Comparison of ENCODE assay signal across 29 cellular contexts in the genomic region with DNA sequence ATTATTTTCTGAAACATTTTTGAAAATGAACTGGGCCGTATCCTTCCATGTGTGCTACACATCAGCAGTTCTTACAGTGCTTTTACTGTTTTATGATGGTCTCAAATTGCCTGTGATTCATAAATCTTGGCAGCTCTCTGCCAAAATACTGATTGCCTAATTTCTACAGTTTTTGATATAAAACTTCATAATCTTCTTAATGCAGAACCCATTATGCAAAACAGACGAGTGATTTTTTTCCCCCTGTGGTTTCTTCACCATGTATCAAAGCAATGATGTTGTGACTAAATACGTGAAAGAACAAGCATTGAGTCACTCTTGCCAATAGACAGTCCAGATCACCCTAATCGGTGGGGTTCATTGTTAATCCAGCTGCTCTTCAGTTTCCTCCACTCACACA.
DNase-seq lines count a peak whose midpoint lies in the region; ATAC-seq and TF ChIP-seq lines count a peak whose summit lies in the region.
"Had no signal": no experiment of that assay in that cellular context is flagged by ENCODE, and none has a peak within 500 bp of the region (broad histone marks: within the 10 kb centered on the region; RNA-seq: fewer than 3 reads in every experiment).

No MANE protein-coding gene starts in this region.

- H3K4me3 ChIP-seq in tibial nerve, result no peak overlapping the region
- H3K4me3 ChIP-seq: cardiac muscle cell, colonic mucosa, gastroesophageal sphincter, psoas muscle had no signal

- H3K4me1 ChIP-seq in tibial nerve, result peaks cover 0 to 10% (median 0%) of the 10 kb centered on the region in 4 donors
- H3K4me1 ChIP-seq: colonic mucosa, gastroesophageal sphincter, psoas muscle had no signal

- H3K9me3 ChIP-seq in tibial nerve, result no peaks in the 10 kb centered on the region
- H3K9me3 ChIP-seq: colonic mucosa, gastroesophageal sphincter, neutrophil, psoas muscle, SK-N-SH had no signal

- H3K9me3 Mint-ChIP-seq in activated naive CD4-positive, alpha-beta T cell treated with anti-CD3 and anti-CD28 coated beads, Interleukin-2, amount 50 U/mL, for 72 hours, result no peaks in the 10 kb centered on the region
- H3K9me3 Mint-ChIP-seq: activated naive CD4-positive, alpha-beta T cell treated with anti-CD3 and anti-CD28 coated beads for 36 hours; activated T-cell treated with anti-CD3 and anti-CD28 coated beads, Interleukin-2, amount 50 U/mL, for 4 hours; immature natural killer cell had no signal

- no peak for TF ChIP-seq POLR2A in tibial nerve (IDR thresholded peaks at IDR 0.05)

- H3K27me3 ChIP-seq in tibial nerve, result no peaks in the 10 kb centered on the region
- H3K27me3 ChIP-seq: cardiac muscle cell, colonic mucosa, gastroesophageal sphincter, neutrophil had no signal

- peak overlapping the region in 2 of 4 donors; percentile 2 to 59 for H3K27ac ChIP-seq in tibial nerve
- H3K27ac ChIP-seq: cardiac muscle cell, colonic mucosa, gastroesophageal sphincter, neutrophil, psoas muscle had no signal

- DNase-seq in activated naive CD4-positive, alpha-beta T cell treated with anti-CD3 and anti-CD28 coated beads, Interleukin-2, amount 50 U/mL, for 72 hours (ENCODE audit: low spot score in 2 of 2), result no peak
- no peak for DNase-seq in activated naive CD4-positive, alpha-beta T cell (lab: John Stamatoyannopoulos, UW)
- DNase-seq in LHCN-M2 (ENCODE audit: low read depth) (peak; percentile 44), fibroblast of peridontal ligament (ENCODE audit: extremely low read depth) (peak; percentile 73), stromal cell of bone marrow (ENCODE audit: low read depth) (peak; percentile 81), T1000 (lab: John Stamatoyannopoulos, UW) (no peak), tibial nerve (ENCODE audit: low spot score in 2 of 2) (no peak), HUDEP-2 (lab: John Stamatoyannopoulos, UW; ENCODE audit: unreplicated experiment in 76 of 76) (no peak)
- DNase-seq: activated CD4-positive, alpha-beta T cell treated with anti-CD3 and anti-CD28 coated beads for 48 hours; activated naive CD4-positive, alpha-beta T cell treated with anti-CD3 and anti-CD28 coated beads for 36 hours; activated T-cell treated with anti-CD3 and anti-CD28 coated beads, Interleukin-2, amount 50 U/mL, for 4 hours; C1 segment of cervical spinal cord; colonic mucosa; effector memory CD4-positive, alpha-beta T cell; erythroblast; hypothalamus; immature natural killer cell; MM.1S; NCI-H2081; NCI-H82; psoas muscle; SK-N-SH; stimulated activated CD4-positive, alpha-beta T cell treated with anti-CD3 and anti-CD28 coated beads, Interleukin-15, amount 100 ng/mL, for 24 hours; stimulated activated naive CD4-positive, alpha-beta T cell treated with Interleukin-2 at 50 U/mL for 16 hours; T-helper 17 cell had no signal

- H3K27ac Mint-ChIP-seq in activated naive CD4-positive, alpha-beta T cell treated with anti-CD3 and anti-CD28 coated beads, Interleukin-2, amount 50 U/mL, for 72 hours, result no peak overlapping the region
- H3K27ac Mint-ChIP-seq: activated naive CD4-positive, alpha-beta T cell treated with anti-CD3 and anti-CD28 coated beads for 36 hours; immature natural killer cell; T-helper 17 cell had no signal

- H3K36me3 ChIP-seq in tibial nerve, result no peaks in the 10 kb centered on the region
- H3K36me3 ChIP-seq: cardiac muscle cell, colonic mucosa, gastroesophageal sphincter, neutrophil had no signal

- no peak for TF ChIP-seq CTCF in tibial nerve (IDR thresholded peaks at IDR 0.05)

- no peak for TF ChIP-seq EP300 in tibial nerve (IDR thresholded peaks at IDR 0.05)

- 42 to 53% methylated on average over 4 of the region's 4 CpGs for WGBS in tibial nerve, 2 donors

- ATAC-seq in activated naive CD4-positive, alpha-beta T cell treated with anti-CD3 and anti-CD28 coated beads, Interleukin-2, amount 50 U/mL, for 72 hours, result peak; percentile 61 to 82
- ATAC-seq: gastroesophageal sphincter, left lobe of liver, psoas muscle, T-helper 17 cell had no signal

- no peaks in the 10 kb centered on the region for H3K36me3 Mint-ChIP-seq in activated naive CD4-positive, alpha-beta T cell treated with anti-CD3 and anti-CD28 coated beads, Interleukin-2, amount 50 U/mL, for 72 hours
- H3K36me3 Mint-ChIP-seq: immature natural killer cell had no signal

Comparison
In these comparisons a context has a peak if more than half of its experiments do, and no peak if none do; other contexts are left out.
1. DNase-seq: peak in LHCN-M2 (single experiment), fibroblast of peridontal ligament (single experiment) and stromal cell of bone marrow (single experiment); none in activated naive CD4-positive, alpha-beta T cell treated with anti-CD3 and anti-CD28 coated beads, Interleukin-2, amount 50 U/mL, for 72 hours (0 of 2), activated naive CD4-positive, alpha-beta T cell (0 of 4), T1000 (single experiment), tibial nerve (0 of 2) and HUDEP-2 (0 of 76).